18 cellular contexts compared by ENCODE assay signal in genomic region chr6:31947864-31948263, GRCh38. TPM values are rescaled to one million over a fixed set of nuclear protein-coding genes. Genes with fewer than 3 reads are reported as not detected.
DNase-seq lines count a peak whose midpoint lies in the region; ATAC-seq and TF ChIP-seq lines count a peak whose summit lies in the region.
"Had no signal": no experiment of that assay in that cellular context is flagged by ENCODE, and none has a peak within 500 bp of the region (broad histone marks: within the 10 kb centered on the region; RNA-seq: fewer than 3 reads in every experiment).

No MANE protein-coding gene starts in this region.

- 0 out of 2 replicates have a peak, but pooled peaks cover 5% of the 10 kb centered on the region for H3F3A ChIP-seq in GM23338 (replicated peaks; ENCODE audit: low read depth)

- H3K36me3 ChIP-seq in Karpas-422 (ENCODE audit: insufficient read depth, low read length) = 0 out of 2 replicates have a peak, but pooled peaks cover 10% of the 10 kb centered on the region
- H3K36me3 ChIP-seq in neuronal stem cell (replicated peaks in 1 of 2; ENCODE audit: control insufficient read depth in 2 of 2, insufficient read depth in 2 of 2, low read length in 2 of 2) = peaks cover 18 to 28% of the 10 kb centered on the region in 2 donors
- peaks cover 6% of the 10 kb centered on the region; the same call in 1 of the 2 replicates for H3K36me3 ChIP-seq in GM23338 (ENCODE audit: insufficient read depth)

- H3K79me2 ChIP-seq in Karpas-422 (ENCODE audit: low read length) (no peaks in the 10 kb centered on the region), GM23338 (replicated peaks; ENCODE audit: insufficient read depth) (no peaks in the 10 kb centered on the region)

- H2BK120ac ChIP-seq in neuronal stem cell (ENCODE audit: low read depth, low read length) = no peak overlapping the region

- peaks cover 0 to 2% (median 0%) of the 10 kb centered on the region in 5 experiments for H3K9me3 Mint-ChIP-seq in brain
- H3K9me3 Mint-ChIP-seq in GM23338 = peaks cover 3% of the 10 kb centered on the region; the same call in 1 of the 3 replicates
- H3K9me3 Mint-ChIP-seq: HFFc6 had no signal

- H2BK12ac ChIP-seq in neuronal stem cell (ENCODE audit: low read length) = no peak overlapping the region

- H4K8ac ChIP-seq in neuronal stem cell (ENCODE audit: low read depth, low read length) = no peak overlapping the region

- no peaks in the 10 kb centered on the region for H3K79me1 ChIP-seq in neuronal stem cell (ENCODE audit: low read depth, low read length)

- H2BK5ac ChIP-seq in neuronal stem cell (ENCODE audit: low read length) = no peak overlapping the region

- H3K9ac ChIP-seq in Karpas-422 (ENCODE audit: low read length) (no peak overlapping the region), neuronal stem cell (ENCODE audit: low read depth, low read length, poor library complexity) (no peak overlapping the region)

- DNase-seq in Karpas-422 (peak; percentile 43), neuronal stem cell (ENCODE audit: low spot score) (no peak), activated T-cell treated with anti-CD3 and anti-CD28 coated beads for 4 hours (no peak), dermis blood vessel endothelial cell (no peak), GM23338 (ENCODE audit: low spot score) (no peak), posterior vena cava (ENCODE audit: low spot score) (no peak)
- DNase-seq: ACHN, HFFc6, KG1, NCI-H1436, NCI-H1930, NCI-H2171, NCI-H446, NCI-H526 treated with DMSO at 0.1 percent for 48 hours, Peyer's patch had no signal

- H3K4ac ChIP-seq in neuronal stem cell (ENCODE audit: low read length) = no peak overlapping the region

- peak overlapping the region; percentile 19 for H2AK5ac ChIP-seq in neuronal stem cell (ENCODE audit: low read depth, low read length)

- H3K4me1 Mint-ChIP-seq in brain (peaks cover 6% of the 10 kb centered on the region), GM23338 (no peaks in the 10 kb centered on the region; the same call in 1 of the 3 replicates)

- H3K4me2 ChIP-seq in Karpas-422 (ENCODE audit: low read depth, low read length, poor library complexity, severe bottlenecking) (no peak overlapping the region), neuronal stem cell (ENCODE audit: insufficient read depth, low read length, poor library complexity, severe bottlenecking) (no peak overlapping the region), GM23338 (no peak overlapping the region)

- H4K20me1 ChIP-seq in Karpas-422 (ENCODE audit: insufficient read depth, low read depth, low read length) = no peaks in the 10 kb centered on the region
- H4K20me1 ChIP-seq in GM23338 (replicated peaks; ENCODE audit: insufficient read depth) = no peaks in the 10 kb centered on the region; the same call in 1 of the 2 replicates

- no peak overlapping the region for H3K23ac ChIP-seq in neuronal stem cell (ENCODE audit: low read depth, low read length, poor library complexity)

- WGBS in neuronal stem cell (ENCODE audit: extremely low coverage in 2 of 2, insufficient read length in 2 of 2, insufficient replicate concordance in 1 of 2), 2 donors = no CpG with 5 or more reads among the region's 4 CpGs

- H3K14ac ChIP-seq in neuronal stem cell (ENCODE audit: low read length) = no peak overlapping the region

- peak overlapping the region in 4 of 5 experiments; percentile 22 to 76 (median 38) for H3K27ac Mint-ChIP-seq in brain
- no peak overlapping the region for H3K27ac Mint-ChIP-seq in GM23338
- H3K27ac Mint-ChIP-seq: HFFc6 had no signal

- no peak for TF ChIP-seq CTCF in brain (conservative IDR thresholded peaks at IDR 0.05)
- TF ChIP-seq CTCF in GM23338 (conservative IDR thresholded peaks at IDR 0.05; ENCODE audit: low read depth in 2 of 2) = no peak

- no peaks in the 10 kb centered on the region for H3K27me3 ChIP-seq in Karpas-422 (ENCODE audit: low read length)
- H3K27me3 ChIP-seq in neuronal stem cell (ENCODE audit: control insufficient read depth in 3 of 3, insufficient read depth in 3 of 3, low read depth in 1 of 3, low read length in 3 of 3) = peaks cover 0 to 7% (median 0%) of the 10 kb centered on the region in 3 experiments
- no peaks in the 10 kb centered on the region for H3K27me3 ChIP-seq in GM23338 (ENCODE audit: insufficient read depth)
- H3K27me3 ChIP-seq: Peyer's patch had no signal

- no peak overlapping the region for H4K91ac ChIP-seq in neuronal stem cell (ENCODE audit: low read depth, low read length, poor library complexity)

- no peak overlapping the region for H3K4me3 Mint-ChIP-seq in brain
- no peak overlapping the region for H3K4me3 Mint-ChIP-seq in GM23338
- H3K4me3 Mint-ChIP-seq: HFFc6 had no signal

- no peaks in the 10 kb centered on the region for H3K36me3 Mint-ChIP-seq in brain
- peaks cover 6% of the 10 kb centered on the region for H3K36me3 Mint-ChIP-seq in GM23338 (ENCODE audit: low read depth)

- H3K18ac ChIP-seq in neuronal stem cell (ENCODE audit: low read length) = no peak overlapping the region

- H3K9me3 ChIP-seq in Karpas-422 (ENCODE audit: low read length) = no peaks in the 10 kb centered on the region
- peaks cover 0 to 1% of the 10 kb centered on the region in 2 donors for H3K9me3 ChIP-seq in neuronal stem cell (replicated peaks in 1 of 2; ENCODE audit: control insufficient read depth in 2 of 2, insufficient read depth in 1 of 2, low read depth in 1 of 2, low read length in 2 of 2)
- H3K9me3 ChIP-seq: Peyer's patch had no signal

- no peak overlapping the region for H2BK15ac ChIP-seq in neuronal stem cell (ENCODE audit: low read length)

- H3K4me3 ChIP-seq in Karpas-422 (ENCODE audit: low read length) (no peak overlapping the region), neuronal stem cell (ENCODE audit: low read length in 2 of 2) (no peak overlapping the region), GM23338 (no peak overlapping the region)
- H3K4me3 ChIP-seq: Peyer's patch had no signal

- H3K4me1 ChIP-seq in Karpas-422 (ENCODE audit: low read length) (no peaks in the 10 kb centered on the region), neuronal stem cell (ENCODE audit: control insufficient read depth in 2 of 2, insufficient read depth in 1 of 2, low read depth in 1 of 2, low read length in 2 of 2) (peaks cover 4 to 15% of the 10 kb centered on the region in 2 donors), GM23338 (ENCODE audit: insufficient read depth) (no peaks in the 10 kb centered on the region)

- H3K27me3 Mint-ChIP-seq in brain (peaks cover 16% of the 10 kb centered on the region), GM23338 (ENCODE audit: insufficient read depth, low read depth, poor library complexity) (peaks cover 19% of the 10 kb centered on the region)

- H3K9me2 ChIP-seq in Karpas-422 (replicated peaks; ENCODE audit: insufficient read depth, low read length) = no peaks in the 10 kb centered on the region
- H3K9me2 ChIP-seq in GM23338 (ENCODE audit: insufficient read depth) = no peaks in the 10 kb centered on the region

- H3K27ac ChIP-seq in Karpas-422 (ENCODE audit: low read length) (no peak overlapping the region), neuronal stem cell (replicated peaks; ENCODE audit: low read length) (no peak overlapping the region), GM23338 (ENCODE audit: low read depth) (no peak overlapping the region)
- H3K27ac ChIP-seq: C4-2B, Peyer's patch had no signal

- intact Hi-C loops in posterior vena cava (cut with DNase I) = no loop called here

- no peak for ATAC-seq in GM23338
- ATAC-seq: Right ventricle myocardium inferior had no signal

- no peak overlapping the region for H2AFZ ChIP-seq in Karpas-422 (ENCODE audit: low read length)
- H2AFZ ChIP-seq in neuronal stem cell (ENCODE audit: low read length) = no peak overlapping the region
- no peak overlapping the region for H2AFZ ChIP-seq in GM23338

RNA-seq across cellular contexts. Expression of gene CFB, which starts 2.0 kb away (rescaled TPM):
- total RNA-seq in Karpas-422 (2014; rRNA removed; shearing (Covaris generic); ENCODE audit: low replicate concordance) = 0.22 TPM in 1 of 2 replicates, not detected in the other
- 4.8 TPM for polyA plus RNA-seq in brain (ENCODE audit: insufficient read depth, low read depth, low replicate concordance)
- 0.35 TPM for polyA plus RNA-seq in neuronal stem cell (2013, experiment 1 of 2)
- 0.42 TPM for polyA plus RNA-seq in neuronal stem cell (2013, experiment 2 of 2)
- 1.6 and 2.0 TPM in 2 replicates for total RNA-seq in dermis blood vessel endothelial cell
- total RNA-seq in GM23338 (2014; rRNA removed; shearing (Covaris generic)) = not detected in 2 replicates
- polyA plus RNA-seq in GM23338 (2016; fragmentation: Nextera tagmentation; extraction: Ambion mirVana) = 0.86 TPM in 1 of 2 replicates, not detected in the other
- 10 to 100 TPM; 35.8 to 83.3 TPM for total RNA-seq in posterior vena cava

RNA-seq across cellular contexts. Expression of gene NELFE, which starts 10.9 kb away (rescaled TPM):
- 56.3 and 146 TPM in 2 replicates for total RNA-seq in Karpas-422 (2014; rRNA removed; shearing (Covaris generic); ENCODE audit: low replicate concordance)
- polyA plus RNA-seq in brain (ENCODE audit: insufficient read depth, low read depth, low replicate concordance) = 200 TPM
- polyA plus RNA-seq in neuronal stem cell (2013, experiment 1 of 2) = 68.9 TPM
- polyA plus RNA-seq in neuronal stem cell (2013, experiment 2 of 2) = 65.5 TPM
- total RNA-seq in dermis blood vessel endothelial cell = 111 and 114 TPM in 2 replicates
- total RNA-seq in GM23338 (2014; rRNA removed; shearing (Covaris generic)) = 64.0 and 69.0 TPM in 2 replicates
- polyA plus RNA-seq in GM23338 (2016; fragmentation: Nextera tagmentation; extraction: Ambion mirVana) = 86.0 and 93.4 TPM in 2 replicates
- 10 to 100 TPM; 41.6 to 52.0 TPM for total RNA-seq in posterior vena cava

RNA-seq across cellular contexts. Expression of gene SKIC2, which starts 11.1 kb away (rescaled TPM):
- 43.7 and 60.0 TPM in 2 replicates for total RNA-seq in Karpas-422 (2014; rRNA removed; shearing (Covaris generic); ENCODE audit: low replicate concordance)
- polyA plus RNA-seq in brain (ENCODE audit: insufficient read depth, low read depth, low replicate concordance) (49.0 TPM), GM23338 (2016; fragmentation: Nextera tagmentation; extraction: Ambion mirVana) (21.6 and 24.5 TPM in 2 replicates)
- 19.1 TPM for polyA plus RNA-seq in neuronal stem cell (2013, experiment 1 of 2)
- 19.7 TPM for polyA plus RNA-seq in neuronal stem cell (2013, experiment 2 of 2)
- total RNA-seq in dermis blood vessel endothelial cell (37.3 and 48.2 TPM in 2 replicates), posterior vena cava (10 to 100 TPM; 41.6 to 42.9 TPM)
- total RNA-seq in GM23338 (2014; rRNA removed; shearing (Covaris generic)) = 47.2 and 50.2 TPM in 2 replicates

RNA-seq across cellular contexts. Expression of gene C2, which starts 20.3 kb away (rescaled TPM):
- total RNA-seq in Karpas-422 (2014; rRNA removed; shearing (Covaris generic); ENCODE audit: low replicate concordance) = not detected in 2 replicates
- polyA plus RNA-seq in brain (ENCODE audit: insufficient read depth, low read depth, low replicate concordance) = 5.5 TPM
- polyA plus RNA-seq in neuronal stem cell (2013, experiment 1 of 2) = 1.3 TPM
- polyA plus RNA-seq in neuronal stem cell (2013, experiment 2 of 2) = 1.00 TPM
- total RNA-seq in dermis blood vessel endothelial cell = not detected in 2 replicates
- 1.7 and 2.4 TPM in 2 replicates for total RNA-seq in GM23338 (2014; rRNA removed; shearing (Covaris generic))
- polyA plus RNA-seq in GM23338 (2016; fragmentation: Nextera tagmentation; extraction: Ambion mirVana) = 0.16 and 0.23 TPM in 2 replicates
- 10 to 100 TPM; 14.0 to 59.6 TPM for total RNA-seq in posterior vena cava

RNA-seq across cellular contexts. Expression of gene DXO, which starts 24.1 kb away (rescaled TPM):
- total RNA-seq in Karpas-422 (2014; rRNA removed; shearing (Covaris generic); ENCODE audit: low replicate concordance) = 20.8 and 25.0 TPM in 2 replicates
- 32.3 TPM for polyA plus RNA-seq in brain (ENCODE audit: insufficient read depth, low read depth, low replicate concordance)
- polyA plus RNA-seq in neuronal stem cell (2013, experiment 1 of 2) = 17.0 TPM
- 15.7 TPM for polyA plus RNA-seq in neuronal stem cell (2013, experiment 2 of 2)
- total RNA-seq in dermis blood vessel endothelial cell = 12.8 and 14.6 TPM in 2 replicates
- 12.1 and 19.7 TPM in 2 replicates for total RNA-seq in GM23338 (2014; rRNA removed; shearing (Covaris generic))
- polyA plus RNA-seq in GM23338 (2016; fragmentation: Nextera tagmentation; extraction: Ambion mirVana) = 15.6 and 16.2 TPM in 2 replicates
- total RNA-seq in posterior vena cava = 10 to 100 TPM; 14.5 to 15.5 TPM

Comparison
In these comparisons a context has a peak if more than half of its experiments do, and no peak if none do; other contexts are left out.
1. RNA of gene CFB, which starts 2.0 kb away (total RNA-seq): 35.8 to 83.3 TPM in posterior vena cava; 1.6 to 2.0 TPM in dermis blood vessel endothelial cell, not detected in GM23338 and 0.22 TPM in Karpas-422; every median in the first group is over 10 times any median in the second.